ENCODE assay signal across 19 cellular contexts in genomic region chr2:191045141-191045540, GRCh38.
"Had no signal": no experiment of that assay in that cellular context is flagged by ENCODE, and none has a peak within 500 bp of the region (broad histone marks: within the 10 kb centered on the region; RNA-seq: fewer than 3 reads in every experiment).

No MANE protein-coding gene starts in this region.

- H3K27ac Mint-ChIP-seq: activated CD4-positive, alpha-beta memory T cell treated with anti-CD3 and anti-CD28 coated beads, Interleukin-2, amount 10 ng/mL, durations not matched to agents 7 days and 5 days; activated CD8-positive, alpha-beta memory T cell treated with anti-CD3 and anti-CD28 coated beads, Interleukin-2, amount 10 ng/mL, durations not matched to agents 7 days and 5 days; nephron progenitor cell; progenitor cell of endocrine pancreas; T-helper 2 cell treated with Interferon-gamma antibody and Interleukin-4, amounts not matched to agents 5 μg/mL and 100 μg/mL, for 36 hours had no signal

- H3K27me3 ChIP-seq: brain microvascular endothelial cell, gastrocnemius medialis, heart left ventricle had no signal

- H3K4me1 ChIP-seq: gastrocnemius medialis had no signal

- ATAC-seq: activated CD8-positive, alpha-beta memory T cell treated with anti-CD3 and anti-CD28 coated beads, Interleukin-2, amount 10 ng/mL, durations not matched to agents 7 days and 5 days; gastrocnemius medialis; heart left ventricle; left ventricle myocardium superior had no signal

- H3K27ac ChIP-seq: brain microvascular endothelial cell, coronary artery, gastrocnemius medialis, heart left ventricle had no signal

- H3K4me3 Mint-ChIP-seq: activated CD4-positive, alpha-beta memory T cell treated with anti-CD3 and anti-CD28 coated beads, Interleukin-2, amount 10 ng/mL, durations not matched to agents 7 days and 5 days; activated CD8-positive, alpha-beta memory T cell treated with anti-CD3 and anti-CD28 coated beads, Interleukin-2, amount 10 ng/mL, durations not matched to agents 7 days and 5 days; activated naive CD8-positive, alpha-beta T cell treated with anti-CD3 and anti-CD28 coated beads, Interleukin-2, amount 10 ng/mL, durations not matched to agents 7 days and 5 days; nephron progenitor cell; T-helper 2 cell treated with Interferon-gamma antibody and Interleukin-4, amounts not matched to agents 5 μg/mL and 100 μg/mL, for 36 hours had no signal

- H3K36me3 ChIP-seq: brain microvascular endothelial cell, gastrocnemius medialis had no signal

- DNase-seq: activated CD4-positive, alpha-beta memory T cell treated with anti-CD3 and anti-CD28 coated beads, Interleukin-2, amount 10 ng/mL, durations not matched to agents 7 days and 5 days; activated CD8-positive, alpha-beta memory T cell treated with anti-CD3 and anti-CD28 coated beads, Interleukin-2, amount 10 ng/mL, durations not matched to agents 7 days and 5 days; activated naive CD8-positive, alpha-beta T cell treated with anti-CD3 and anti-CD28 coated beads, Interleukin-2, amount 10 ng/mL, durations not matched to agents 7 days and 5 days; anterior cingulate cortex; brain microvascular endothelial cell; central memory CD4-positive, alpha-beta T cell; gastrocnemius medialis; heart left ventricle; kidney glomerular epithelial cell; left ventricle myocardium superior; nephron progenitor cell; occipital lobe; stimulated activated CD4-positive, alpha-beta T cell treated with anti-CD3 and anti-CD28 coated beads, Interleukin-12 subunit alpha, Interleukin-12 subunit beta, amount 100 ng/mL, for 4 hours; stimulated activated CD4-positive, alpha-beta T cell treated with anti-CD3 and anti-CD28 coated beads, Interleukin-1b, Interleukin-23, amount 100 ng/mL, for 48 hours; stimulated activated CD8-positive, alpha-beta memory T cell treated with anti-CD3 and anti-CD28 coated beads, Interleukin-4, amount 100 ng/mL, for 48 hours; stimulated activated naive CD4-positive, alpha-beta T cell had no signal

- H3K27me3 Mint-ChIP-seq: activated CD4-positive, alpha-beta memory T cell treated with anti-CD3 and anti-CD28 coated beads, Interleukin-2, amount 10 ng/mL, durations not matched to agents 7 days and 5 days; activated CD8-positive, alpha-beta memory T cell treated with anti-CD3 and anti-CD28 coated beads, Interleukin-2, amount 10 ng/mL, durations not matched to agents 7 days and 5 days; activated naive CD8-positive, alpha-beta T cell treated with anti-CD3 and anti-CD28 coated beads, Interleukin-2, amount 10 ng/mL, durations not matched to agents 7 days and 5 days; progenitor cell of endocrine pancreas had no signal

- H3K4me3 ChIP-seq: coronary artery, gastrocnemius medialis, heart left ventricle had no signal
